In genomic region chr4:43356786-43357185, GRCh38 we compare ENCODE assay signal across 1 cellular context.
TF ChIP-seq lines count a peak whose summit lies in the region.

No MANE protein-coding gene starts in this region.

TF ChIP-seq in HepG2, 621 proteins besides CTCF, POLR2A, EP300 and RAD21 (continued from another document and continues in another):
- TF ChIP-seq ZNF639 (CRISPR knock-in tag; conservative IDR thresholded peaks at IDR 0.05), result no peak
- TF ChIP-seq ZNF546 (CRISPR knock-in tag; conservative IDR thresholded peaks at IDR 0.05), result no peak
- no peak for TF ChIP-seq SYNCRIP (IDR thresholded peaks at IDR 0.05; ENCODE audit: insufficient read depth, low read depth, low read length)
- no peak for TF ChIP-seq ATF6 (CRISPR knock-in tag; conservative IDR thresholded peaks at IDR 0.05)
- TF ChIP-seq ZNF510 (CRISPR knock-in tag; IDR thresholded peaks at IDR 0.05; ENCODE audit: low read depth), result no peak
- TF ChIP-seq ZFYVE20 (CRISPR knock-in tag; IDR thresholded peaks at IDR 0.05; ENCODE audit: borderline replicate concordance, low read depth), result no peak
- TF ChIP-seq JUND (CRISPR knock-in tag; IDR thresholded peaks at IDR 0.05), result no peak
- peak; percentile 30 for TF ChIP-seq THAP11 (CRISPR knock-in tag; IDR thresholded peaks at IDR 0.05)
- TF ChIP-seq RNF219 (CRISPR knock-in tag; IDR thresholded peaks at IDR 0.05), result no peak
- TF ChIP-seq SMC3 (IDR thresholded peaks at IDR 0.05; ENCODE audit: low read length), result no peak
- TF ChIP-seq IRF9 (CRISPR knock-in tag; IDR thresholded peaks at IDR 0.05; ENCODE audit: borderline replicate concordance), result no peak
- TF ChIP-seq CC2D1A (CRISPR knock-in tag; IDR thresholded peaks at IDR 0.05), result no peak
- TF ChIP-seq MYNN (CRISPR knock-in tag; IDR thresholded peaks at IDR 0.05; ENCODE audit: low read depth), result no peak
- TF ChIP-seq ZNF18 (CRISPR knock-in tag; IDR thresholded peaks at IDR 0.05; ENCODE audit: insufficient replicate concordance), result no peak
- no peak for TF ChIP-seq ZBTB26 (CRISPR knock-in tag; IDR thresholded peaks at IDR 0.05; ENCODE audit: borderline replicate concordance)
- no peak for TF ChIP-seq DNMT3B (CRISPR knock-in tag; conservative IDR thresholded peaks at IDR 0.05)
- no peak for TF ChIP-seq CERS6 (CRISPR knock-in tag; IDR thresholded peaks at IDR 0.05)
- TF ChIP-seq ZNF136 (CRISPR knock-in tag; IDR thresholded peaks at IDR 0.05; ENCODE audit: low read depth), result no peak
- no peak for TF ChIP-seq ARNT (IDR thresholded peaks at IDR 0.05)
- TF ChIP-seq ZNF75D (CRISPR knock-in tag; IDR thresholded peaks at IDR 0.05; ENCODE audit: borderline replicate concordance), result no peak
- no peak for TF ChIP-seq ZNF317 (CRISPR knock-in tag; IDR thresholded peaks at IDR 0.05)
- TF ChIP-seq ZNF775 (CRISPR knock-in tag; IDR thresholded peaks at IDR 0.05; ENCODE audit: borderline replicate concordance), result no peak
- no peak for TF ChIP-seq ESRRA (CRISPR knock-in tag; IDR thresholded peaks at IDR 0.05; ENCODE audit: low read depth)
- TF ChIP-seq NAIF1 (CRISPR knock-in tag; IDR thresholded peaks at IDR 0.05; ENCODE audit: borderline replicate concordance), result no peak
- no peak for TF ChIP-seq FLYWCH1 (CRISPR knock-in tag; IDR thresholded peaks at IDR 0.05)
- no peak for TF ChIP-seq MEIS2 (CRISPR knock-in tag; IDR thresholded peaks at IDR 0.05)
- TF ChIP-seq ZNF460 (CRISPR knock-in tag; IDR thresholded peaks at IDR 0.05; ENCODE audit: borderline replicate concordance), result no peak
- TF ChIP-seq RBM22 (optimal IDR thresholded peaks at IDR 0.05; ENCODE audit: low read length), result no peak
- TF ChIP-seq ZNF737 (CRISPR knock-in tag; IDR thresholded peaks at IDR 0.05; ENCODE audit: borderline replicate concordance), result no peak
- no peak for TF ChIP-seq TRIM22 (IDR thresholded peaks at IDR 0.05)
- TF ChIP-seq JUN (CRISPR knock-in tag; IDR thresholded peaks at IDR 0.05), result no peak
- TF ChIP-seq ZNF432 (CRISPR knock-in tag; IDR thresholded peaks at IDR 0.05; ENCODE audit: borderline replicate concordance), result no peak
- TF ChIP-seq REST (IDR thresholded peaks at IDR 0.05; ENCODE audit: borderline replicate concordance in 1 of 2, low read depth in 1 of 2, low read length in 2 of 2), result no peak
- no peak for TF ChIP-seq FOSL1 (CRISPR knock-in tag; IDR thresholded peaks at IDR 0.05; ENCODE audit: borderline replicate concordance)
- no peak; the same call in 1 of the 2 replicates for TF ChIP-seq HOXD1 (CRISPR knock-in tag; IDR thresholded peaks at IDR 0.05)
- 0 out of 2 replicates have a peak, but pooled peaks have one; percentile 25 for TF ChIP-seq POGZ (CRISPR knock-in tag; IDR thresholded peaks at IDR 0.05)
- peak; percentile 67; the same call in 1 of the 2 replicates for TF ChIP-seq ZNF609 (CRISPR knock-in tag; IDR thresholded peaks at IDR 0.05; ENCODE audit: borderline replicate concordance)
- TF ChIP-seq ZNF878 (CRISPR knock-in tag; IDR thresholded peaks at IDR 0.05), result no peak
- no peak for TF ChIP-seq ZNF160 (CRISPR knock-in tag; IDR thresholded peaks at IDR 0.05)
- TF ChIP-seq ZNF740 (CRISPR knock-in tag; IDR thresholded peaks at IDR 0.05), result no peak
- TF ChIP-seq CREB1 (IDR thresholded peaks at IDR 0.05), result no peak
- peak; percentile 25; the same call in 1 of the 2 replicates for TF ChIP-seq CREB1 (CRISPR knock-in tag; IDR thresholded peaks at IDR 0.05)
